In genomic region chr1:111542187-111542586, GRCh38 we compare ENCODE assay signal across 28 cellular contexts. TPM values are rescaled to one million over a fixed set of nuclear protein-coding genes. Genes with fewer than 3 reads are reported as not detected.
DNase-seq lines count a peak whose midpoint lies in the region; ATAC-seq, FAIRE-seq and TF ChIP-seq lines count a peak whose summit lies in the region.
"Had no signal": no experiment of that assay in that cellular context is flagged by ENCODE, and none has a peak within 500 bp of the region (broad histone marks: within the 10 kb centered on the region; RNA-seq: fewer than 3 reads in every experiment).

No MANE protein-coding gene starts in this region.

- 85% methylated on average over 14 of the region's 14 CpGs for WGBS in SK-N-SH (ENCODE audit: low lambda C conversion rate)

- DNase-seq in SK-N-SH (no peak), astrocyte (ENCODE audit: low read depth) (no peak), keratinocyte (ENCODE audit: low read depth, low spot score) (no peak), urothelium cell line (ENCODE audit: low spot score) (peak; percentile 61), nucleus accumbens (lab: John Stamatoyannopoulos, UW) (no peak), mesothelial cell of epicardium (ENCODE audit: low spot score in 2 of 2, unreplicated experiment in 2 of 2) (no peak)
- DNase-seq: activated CD4-positive, alpha-beta T cell treated with anti-CD3 and anti-CD28 coated beads, Interleukin-2, amount 10 ng/mL, durations not matched to agents 24 days and 14 days; activated CD8-positive, alpha-beta memory T cell treated with anti-CD3 and anti-CD28 coated beads, Interleukin-2, amount 50 U/mL, for 48 hours; activated gamma-delta T cell; central memory CD4-positive, alpha-beta T cell; effector CD8-positive, alpha-beta T cell; GOT3; hypothalamus; KG1; left cardiac atrium; mucosa of descending colon; NCI-H1092; NCI-H2081 treated with DMSO at 0.1 percent for 48 hours; NCI-H774; retina; testis had no signal

- TF ChIP-seq CTCF in SK-N-SH (IDR thresholded peaks at IDR 0.05), result no peak
- no peak for TF ChIP-seq CTCF in astrocyte (IDR thresholded peaks at IDR 0.05; ENCODE audit: insufficient read depth, low read depth, low read length)
- TF ChIP-seq CTCF in keratinocyte (optimal IDR thresholded peaks at IDR 0.05 in 1 of 3, IDR thresholded peaks at IDR 0.05 in 1 of 3, conservative IDR thresholded peaks at IDR 0.05 in 1 of 3; ENCODE audit: extremely low read depth in 1 of 3, insufficient read depth in 2 of 3, low read length in 3 of 3), result no peak
- TF ChIP-seq CTCF in mesothelial cell of epicardium (IDR thresholded peaks at IDR 0.05; ENCODE audit: unreplicated experiment), result no peak

- dilution Hi-C loops in keratinocyte (cut with MboI; ENCODE audit: extremely low pct_ligation_motif_present, low sequenced_read_pairs), result no loop called here

- H3K36me3 Mint-ChIP-seq in astrocyte (ENCODE audit: low read depth, unreplicated experiment) (no peaks in the 10 kb centered on the region), mesothelial cell of epicardium (peaks cover 1% of the 10 kb centered on the region)

- H3K27me3 ChIP-seq in SK-N-SH (ENCODE audit: insufficient read depth) (no peaks in the 10 kb centered on the region), astrocyte (ENCODE audit: insufficient read depth, low read length) (no peaks in the 10 kb centered on the region), keratinocyte (ENCODE audit: control insufficient read depth, extremely low read depth, insufficient read depth, low read length) (no peaks in the 10 kb centered on the region)
- H3K27me3 ChIP-seq: BLaER1 treated with 17β-estradiol and CSF1 and Interleukin-3, amounts not matched to agents 10 nM and 100 nM; testis had no signal

- H3K9me3 Mint-ChIP-seq in astrocyte (ENCODE audit: unreplicated experiment) (no peaks in the 10 kb centered on the region), mesothelial cell of epicardium (peaks cover 13% of the 10 kb centered on the region)

- no peak for TF ChIP-seq RAD21 in SK-N-SH (IDR thresholded peaks at IDR 0.05; ENCODE audit: low read length)

- peaks cover 29% of the 10 kb centered on the region for H3K4me1 Mint-ChIP-seq in astrocyte (ENCODE audit: low read depth, unreplicated experiment)
- H3K4me1 Mint-ChIP-seq in mesothelial cell of epicardium, result peaks cover 9% of the 10 kb centered on the region

- H2AFZ ChIP-seq in SK-N-SH (ENCODE audit: low read depth) (peak overlapping the region; percentile 66; the same call in 1 of the 2 replicates), astrocyte (ENCODE audit: low read depth, low read length) (peak overlapping the region; percentile 27), keratinocyte (ENCODE audit: control insufficient read depth, low read length) (peak overlapping the region; percentile 80)

- H3K79me2 ChIP-seq in SK-N-SH (ENCODE audit: insufficient read depth), result no peaks in the 10 kb centered on the region
- H3K79me2 ChIP-seq in astrocyte (ENCODE audit: insufficient read depth, low read length), result no peaks in the 10 kb centered on the region
- no peaks in the 10 kb centered on the region for H3K79me2 ChIP-seq in keratinocyte (ENCODE audit: control insufficient read depth, insufficient read depth, low read length)

- H4K20me1 ChIP-seq in SK-N-SH (ENCODE audit: insufficient read depth), result no peaks in the 10 kb centered on the region
- no peaks in the 10 kb centered on the region for H4K20me1 ChIP-seq in astrocyte (ENCODE audit: insufficient read depth, low read length)
- H4K20me1 ChIP-seq in keratinocyte (ENCODE audit: control insufficient read depth, extremely low read depth, insufficient read depth, low read length), result no peaks in the 10 kb centered on the region
- H4K20me1 ChIP-seq: BLaER1 treated with 17β-estradiol and CSF1 and Interleukin-3, amounts not matched to agents 10 nM and 100 nM had no signal

- H3K9me3 ChIP-seq in SK-N-SH (no peaks in the 10 kb centered on the region), astrocyte (ENCODE audit: insufficient read depth, low read depth, low read length) (no peaks in the 10 kb centered on the region), keratinocyte (ENCODE audit: control insufficient read depth, low read depth, low read length) (no peaks in the 10 kb centered on the region)
- H3K9me3 ChIP-seq: mucosa of descending colon, neutrophil, testis had no signal

- no peak for ATAC-seq in SK-N-SH treated with all-trans-retinoic acid at 6 μM for 48 hours
- no peak for ATAC-seq in HG03159 (IDR thresholded peaks at IDR 0.05; ENCODE audit: unreplicated experiment)
- ATAC-seq: left cardiac atrium, mucosa of descending colon, Panc1 had no signal

- CTCF ChIA-PET in SK-N-SH (lab: Yijun Ruan, JAX), result interaction anchor here (0.8 to 1.6 kb wide), 2 partner anchors 9 to 34 kb away, joined by 3 to 5 read pairs; no protein-coding TSS in a partner anchor

- TF ChIP-seq EP300 in SK-N-SH (IDR thresholded peaks at IDR 0.05; ENCODE audit: borderline replicate concordance in 1 of 2, low read depth in 1 of 2, low read length in 1 of 2), result no peak

- H3K4me3 ChIP-seq in SK-N-SH (ENCODE audit: low read depth in 2 of 2, low read length in 1 of 2) (no peak overlapping the region), astrocyte (ENCODE audit: insufficient read depth, low read depth, low read length) (no peak overlapping the region), keratinocyte (ENCODE audit: control insufficient read depth in 2 of 3, extremely low read depth in 1 of 3, insufficient read depth in 2 of 3, low read depth in 1 of 3, low read length in 3 of 3) (peak overlapping the region; percentile 32 to 64 (median 41))
- H3K4me3 ChIP-seq: BLaER1 treated with 17β-estradiol and CSF1 and Interleukin-3, amounts not matched to agents 10 nM and 100 nM; mucosa of descending colon had no signal

- H3K9ac ChIP-seq in SK-N-SH, result no peak overlapping the region
- H3K9ac ChIP-seq in astrocyte (ENCODE audit: low read length), result no peak overlapping the region
- H3K9ac ChIP-seq in keratinocyte (ENCODE audit: control insufficient read depth, extremely low read depth, insufficient read depth, low read length), result peak overlapping the region; percentile 48
- H3K9ac ChIP-seq: BLaER1 treated with 17β-estradiol and CSF1 and Interleukin-3, amounts not matched to agents 10 nM and 100 nM had no signal

- H3K27me3 Mint-ChIP-seq in astrocyte (ENCODE audit: low read depth, unreplicated experiment) (no peaks in the 10 kb centered on the region), mesothelial cell of epicardium (ENCODE audit: low read depth) (no peaks in the 10 kb centered on the region)

- H3K27ac Mint-ChIP-seq in astrocyte (ENCODE audit: unreplicated experiment), result peak overlapping the region; percentile 77
- no peak overlapping the region for H3K27ac Mint-ChIP-seq in mesothelial cell of epicardium
- H3K27ac Mint-ChIP-seq: activated CD4-positive, alpha-beta T cell treated with anti-CD3 and anti-CD28 coated beads, Interleukin-2, amount 10 ng/mL, durations not matched to agents 24 days and 14 days had no signal

- H3K4me2 ChIP-seq in SK-N-SH (no peak overlapping the region), astrocyte (ENCODE audit: low read length) (peak overlapping the region; percentile 67), keratinocyte (ENCODE audit: control insufficient read depth, extremely low read depth, insufficient read depth, low read depth, low read length) (peak overlapping the region; percentile 78)
- H3K4me2 ChIP-seq: BLaER1 treated with 17β-estradiol and CSF1 and Interleukin-3, amounts not matched to agents 10 nM and 100 nM had no signal

- no peaks in the 10 kb centered on the region for H3F3A ChIP-seq in SK-N-SH (replicated peaks; ENCODE audit: insufficient read depth)

- no peaks in the 10 kb centered on the region for H3K9me2 ChIP-seq in SK-N-SH

- no peaks in the 10 kb centered on the region for H3K36me3 ChIP-seq in SK-N-SH (replicated peaks in 1 of 2; ENCODE audit: control insufficient read depth in 1 of 2, insufficient read depth in 2 of 2, low read length in 1 of 2)
- H3K36me3 ChIP-seq in astrocyte (ENCODE audit: insufficient read depth, low read length), result no peaks in the 10 kb centered on the region
- H3K36me3 ChIP-seq in keratinocyte (ENCODE audit: control insufficient read depth in 2 of 2, extremely low read depth in 1 of 2, insufficient read depth in 2 of 2, low read length in 2 of 2), result no peaks in the 10 kb centered on the region
- H3K36me3 ChIP-seq: BLaER1 treated with 17β-estradiol and CSF1 and Interleukin-3, amounts not matched to agents 10 nM and 100 nM; neutrophil had no signal

- H3K27ac ChIP-seq in SK-N-SH (ENCODE audit: low read depth in 2 of 2, low read length in 1 of 2), result no peak overlapping the region
- no peak overlapping the region for H3K27ac ChIP-seq in astrocyte (ENCODE audit: low read depth, low read length)
- peak overlapping the region; percentile 65 for H3K27ac ChIP-seq in keratinocyte (ENCODE audit: control insufficient read depth, insufficient read depth, low read length)
- H3K27ac ChIP-seq: 22Rv1; BLaER1 treated with 17β-estradiol and CSF1 and Interleukin-3, amounts not matched to agents 10 nM and 100 nM; neutrophil; testis had no signal

- FAIRE-seq in astrocyte (lab: Jason Lieb, UNC) (no peak), keratinocyte (lab: Jason Lieb, UNC) (no peak), urothelium cell line (lab: Jason Lieb, UNC) (no peak)
- FAIRE-seq: TTC549 had no signal

- H3K4me1 ChIP-seq in SK-N-SH (ENCODE audit: control insufficient read depth in 1 of 2, insufficient read depth in 2 of 2, low read depth in 1 of 2, low read length in 1 of 2) (peaks cover 0 to 9% of the 10 kb centered on the region in 2 experiments; a peak in 3 of 4 replicates), astrocyte (ENCODE audit: insufficient read depth, low read length) (peaks cover 26% of the 10 kb centered on the region), keratinocyte (ENCODE audit: control insufficient read depth, extremely low read depth, insufficient read depth, low read length) (peaks cover 22% of the 10 kb centered on the region)
- H3K4me1 ChIP-seq: BLaER1 treated with 17β-estradiol and CSF1 and Interleukin-3, amounts not matched to agents 10 nM and 100 nM; testis had no signal

- H3K9me1 ChIP-seq in keratinocyte (ENCODE audit: control insufficient read depth, extremely low read depth, insufficient read depth, low read length), result no peaks in the 10 kb centered on the region

- POLR2A ChIA-PET in SK-N-SH (lab: Yijun Ruan, JAX), result no interaction called here

- H3K4me3 Mint-ChIP-seq in astrocyte (ENCODE audit: unreplicated experiment), result no peak overlapping the region
- H3K4me3 Mint-ChIP-seq in mesothelial cell of epicardium, result no peak overlapping the region
- H3K4me3 Mint-ChIP-seq: activated CD4-positive, alpha-beta T cell treated with anti-CD3 and anti-CD28 coated beads, Interleukin-2, amount 10 ng/mL, durations not matched to agents 24 days and 14 days had no signal

RNA-seq across cellular contexts. Expression of gene ADORA3, which starts 38.8 kb away (rescaled TPM):
- polyA plus RNA-seq in SK-N-SH (2012; rRNA removed) (not detected in 2 replicates), keratinocyte (not detected in 3 replicates)
- not detected in 2 replicates for polyA plus RNA-seq in SK-N-SH (2012; cell fraction: cytosol; rRNA removed)
- not detected in 2 replicates for polyA plus RNA-seq in SK-N-SH (2012; cell fraction: nucleus; rRNA removed)
- total RNA-seq in astrocyte (not detected in 2 replicates), mesothelial cell of epicardium (not detected in 3 replicates)
- not detected for polyA plus RNA-seq in keratinocyte (2011; ENCODE audit: low read depth)
- not detected in 2 replicates for polyA plus RNA-seq in keratinocyte (2011; cell fraction: cytosol; rRNA removed)
- not detected in 2 replicates for polyA plus RNA-seq in keratinocyte (2011; cell fraction: nucleus; rRNA removed)
- polyA plus RNA-seq in keratinocyte (2012; ENCODE audit: low replicate concordance), result not detected in 2 replicates
- not detected in 3 replicates for polyA minus RNA-seq in keratinocyte
- not detected for polyA minus RNA-seq in keratinocyte (2011; cell fraction: cytosol; rRNA and poly(A)+ RNA removed)
- not detected in 2 replicates for polyA minus RNA-seq in keratinocyte (2011; cell fraction: nucleus; rRNA and poly(A)+ RNA removed)
- total RNA-seq: activated CD4-positive, alpha-beta T cell treated with anti-CD3 and anti-CD28 coated beads, Interleukin-2, amount 10 ng/mL, durations not matched to agents 24 days and 14 days had no signal

RNA-seq across cellular contexts. Expression of gene TMIGD3, which starts 38.8 kb away (rescaled TPM):
- polyA plus RNA-seq in SK-N-SH (2012; rRNA removed), result not detected in 2 replicates
- polyA plus RNA-seq in SK-N-SH (2012; cell fraction: cytosol; rRNA removed), result not detected in 2 replicates
- not detected in 2 replicates for polyA plus RNA-seq in SK-N-SH (2012; cell fraction: nucleus; rRNA removed)
- total RNA-seq in astrocyte, result not detected in 2 replicates
- polyA plus RNA-seq in keratinocyte, result not detected in 3 replicates
- polyA plus RNA-seq in keratinocyte (2011; ENCODE audit: low read depth), result not detected
- polyA plus RNA-seq in keratinocyte (2011; cell fraction: cytosol; rRNA removed), result not detected in 2 replicates
- not detected in 2 replicates for polyA plus RNA-seq in keratinocyte (2011; cell fraction: nucleus; rRNA removed)
- polyA plus RNA-seq in keratinocyte (2012; ENCODE audit: low replicate concordance), result not detected in 2 replicates
- polyA minus RNA-seq in keratinocyte, result not detected in 3 replicates
- not detected for polyA minus RNA-seq in keratinocyte (2011; cell fraction: cytosol; rRNA and poly(A)+ RNA removed)
- polyA minus RNA-seq in keratinocyte (2011; cell fraction: nucleus; rRNA and poly(A)+ RNA removed), result not detected in 2 replicates
- not detected in 3 replicates for total RNA-seq in mesothelial cell of epicardium
- total RNA-seq: activated CD4-positive, alpha-beta T cell treated with anti-CD3 and anti-CD28 coated beads, Interleukin-2, amount 10 ng/mL, durations not matched to agents 24 days and 14 days had no signal

Comparison
In these comparisons a context has a peak if more than half of its experiments do, and no peak if none do; other contexts are left out.
1. H2AFZ ChIP-seq: peak in every context shown above with its lines; median percentile 80 in keratinocyte; 66 in SK-N-SH; 27 in astrocyte.
2. H3K4me3 ChIP-seq: peak in keratinocyte (3 of 3); none in SK-N-SH (0 of 2) and astrocyte (single experiment).